Comparison of ENCODE assay signal across 16 cellular contexts in genomic region chr19:50747141-50747540, GRCh38. TPM values are rescaled to one million over a fixed set of nuclear protein-coding genes. Genes with fewer than 3 reads are reported as not detected.
"Had no signal": no experiment of that assay in that cellular context is flagged by ENCODE, and none has a peak within 500 bp of the region (broad histone marks: within the 10 kb centered on the region; RNA-seq: fewer than 3 reads in every experiment).

No MANE protein-coding gene starts in this region.

RNA-seq across cellular contexts. Expression of gene GPR32, which starts 23.1 kb away (rescaled TPM):
- total RNA-seq: stomach, subcutaneous adipose tissue, suprapubic skin, temporal lobe, testis, thoracic aorta, thyroid gland, tibial nerve, transverse colon, upper lobe of left lung, upper lobe of right lung, ureter, urinary bladder, uterus, vagina had no signal
- polyA plus RNA-seq: stomach, urinary bladder had no signal

RNA-seq across cellular contexts. Expression of gene ACP4, which starts 43.1 kb away (rescaled TPM):
- total RNA-seq: stomach, subcutaneous adipose tissue, temporal lobe, thoracic aorta, thyroid gland, tibial nerve, transverse colon, upper lobe of left lung, upper lobe of right lung, ureter, urinary bladder, uterus, vagina had no signal
- polyA plus RNA-seq: stomach, thymus, urinary bladder had no signal
